Comparison of ENCODE assay signal across 20 cellular contexts in genomic region chr3:16375891-16376290, GRCh38.
DNase-seq lines count a peak whose midpoint lies in the region; ATAC-seq, FAIRE-seq and TF ChIP-seq lines count a peak whose summit lies in the region.
"Had no signal": no experiment of that assay in that cellular context is flagged by ENCODE, and none has a peak within 500 bp of the region (broad histone marks: within the 10 kb centered on the region; RNA-seq: fewer than 3 reads in every experiment).

No MANE protein-coding gene starts in this region.

- peaks cover 11% of the 10 kb centered on the region for H3K9me3 Mint-ChIP-seq in activated naive CD4-positive, alpha-beta T cell treated with anti-CD3 and anti-CD28 coated beads for 36 hours
- H3K9me3 Mint-ChIP-seq in central memory CD8-positive, alpha-beta T cell = no peaks in the 10 kb centered on the region
- peaks cover 4% of the 10 kb centered on the region for H3K9me3 Mint-ChIP-seq in progenitor cell of endocrine pancreas (ENCODE audit: low read depth)
- H3K9me3 Mint-ChIP-seq: stimulated activated naive CD8-positive, alpha-beta T cell treated with anti-CD3 and anti-CD28 coated beads, Interleukin-15, Interleukin-2, amounts not matched to agents 100 ng/mL and 50 ng/mL, for 24 hours had no signal

- peak overlapping the region; percentile 47; the same call in 1 of the 2 replicates for H3K4me2 ChIP-seq in OCI-LY1 (ENCODE audit: low read length)

- no peak for TF ChIP-seq POLR2A in H54 (IDR thresholded peaks at IDR 0.05; ENCODE audit: low read depth, low read length)

- H4K20me1 ChIP-seq in OCI-LY1 (ENCODE audit: insufficient read depth, low read length) = no peaks in the 10 kb centered on the region

- no peak overlapping the region for H2AFZ ChIP-seq in OCI-LY1 (ENCODE audit: low read length)

- H3K4me1 ChIP-seq in OCI-LY1 (ENCODE audit: insufficient read depth, low read length, severe bottlenecking) = peaks cover 100% of the 10 kb centered on the region
- H3K4me1 ChIP-seq: body of pancreas had no signal

- H3K27me3 Mint-ChIP-seq in activated naive CD4-positive, alpha-beta T cell treated with anti-CD3 and anti-CD28 coated beads for 36 hours (ENCODE audit: low read depth) = no peaks in the 10 kb centered on the region
- no peaks in the 10 kb centered on the region for H3K27me3 Mint-ChIP-seq in central memory CD8-positive, alpha-beta T cell
- H3K27me3 Mint-ChIP-seq in progenitor cell of endocrine pancreas = no peaks in the 10 kb centered on the region
- H3K27me3 Mint-ChIP-seq: stimulated activated naive CD8-positive, alpha-beta T cell treated with anti-CD3 and anti-CD28 coated beads, Interleukin-15, Interleukin-2, amounts not matched to agents 100 ng/mL and 50 ng/mL, for 24 hours had no signal

- H3F3A ChIP-seq in OCI-LY1 (ENCODE audit: insufficient read depth, low read length) = peaks cover 18% of the 10 kb centered on the region

- FAIRE-seq in H54 (lab: Jason Lieb, UNC) = no peak
- FAIRE-seq: colon had no signal

- no peak for DNase-seq in activated naive CD4-positive, alpha-beta T cell treated with anti-CD3 and anti-CD28 coated beads for 36 hours
- DNase-seq in activated naive CD4-positive, alpha-beta T cell (lab: John Stamatoyannopoulos, UW) = no peak
- no peak for DNase-seq in central memory CD8-positive, alpha-beta T cell (ENCODE audit: low spot score in 2 of 2)
- no peak for DNase-seq in progenitor cell of endocrine pancreas (ENCODE audit: low spot score, unreplicated experiment)
- DNase-seq in RWPE1 (ENCODE audit: low spot score) = no peak
- no peak for DNase-seq in H54 (ENCODE audit: insufficient read length, low spot score)
- no peak for DNase-seq in T-helper 9 cell
- DNase-seq: activated effector memory CD4-positive, alpha-beta T cell treated with Interleukin-2 at 50 U/mL for 16 hours; body of pancreas; EL; H7; kidney glomerular epithelial cell; MM.1S; NCI-H146; NCI-H226; stimulated activated CD4-positive, alpha-beta T cell treated with anti-CD3 and anti-CD28 coated beads, Interleukin-15, amount 100 ng/mL, for 24 hours; upper lobe of left lung had no signal

- no peaks in the 10 kb centered on the region for H3K27me3 ChIP-seq in OCI-LY1 (ENCODE audit: insufficient read depth, low read length)
- H3K27me3 ChIP-seq: body of pancreas, upper lobe of left lung had no signal

- H3K4me3 ChIP-seq in OCI-LY1 (ENCODE audit: low read depth, low read length, poor library complexity, severe bottlenecking) = no peak overlapping the region
- H3K4me3 ChIP-seq: body of pancreas, upper lobe of left lung had no signal

- POLR2A ChIA-PET in RWPE1 (lab: Yijun Ruan, JAX; ENCODE audit: low non-redundant PET) = no interaction called here

- H3K4me3 Mint-ChIP-seq in activated naive CD4-positive, alpha-beta T cell treated with anti-CD3 and anti-CD28 coated beads for 36 hours = no peak overlapping the region
- H3K4me3 Mint-ChIP-seq in central memory CD8-positive, alpha-beta T cell = peak overlapping the region; percentile 15
- H3K4me3 Mint-ChIP-seq in progenitor cell of endocrine pancreas (ENCODE audit: low read depth) = no peak overlapping the region

- peak overlapping the region; percentile 84 for H3K27ac Mint-ChIP-seq in activated naive CD4-positive, alpha-beta T cell treated with anti-CD3 and anti-CD28 coated beads for 36 hours
- peak overlapping the region; percentile 85 for H3K27ac Mint-ChIP-seq in central memory CD8-positive, alpha-beta T cell (ENCODE audit: low read depth)
- peak overlapping the region; percentile 17 for H3K27ac Mint-ChIP-seq in progenitor cell of endocrine pancreas

- ATAC-seq in central memory CD8-positive, alpha-beta T cell (replicated peaks; ENCODE audit: extremely low read depth, poor library complexity, severe bottlenecking) = no peak
- ATAC-seq: body of pancreas had no signal

- peaks cover 83% of the 10 kb centered on the region for H3K36me3 ChIP-seq in OCI-LY1 (ENCODE audit: insufficient read depth, low read length)

- H3K79me2 ChIP-seq in OCI-LY1 (ENCODE audit: insufficient read depth, low read length) = peaks cover 7% of the 10 kb centered on the region; the same call in 1 of the 2 replicates

- H3K27ac ChIP-seq in OCI-LY1 (ENCODE audit: low read depth, low read length, poor library complexity, severe bottlenecking) (peak overlapping the region; percentile 97), RWPE1 (no peak overlapping the region)
- H3K27ac ChIP-seq: body of pancreas, upper lobe of left lung had no signal

- peaks cover 71% of the 10 kb centered on the region for H3K36me3 Mint-ChIP-seq in activated naive CD4-positive, alpha-beta T cell treated with anti-CD3 and anti-CD28 coated beads for 36 hours (ENCODE audit: low read depth)
- H3K36me3 Mint-ChIP-seq in central memory CD8-positive, alpha-beta T cell (ENCODE audit: insufficient read depth) = peaks cover 33% of the 10 kb centered on the region
- H3K36me3 Mint-ChIP-seq in progenitor cell of endocrine pancreas (ENCODE audit: insufficient read depth) = no peaks in the 10 kb centered on the region

- no peak for TF ChIP-seq CTCF in OCI-LY1 (IDR thresholded peaks at IDR 0.05; ENCODE audit: low read length)
- TF ChIP-seq CTCF in progenitor cell of endocrine pancreas (IDR thresholded peaks at IDR 0.05; ENCODE audit: unreplicated experiment) = no peak
- no peak for TF ChIP-seq CTCF in RWPE1 (conservative IDR thresholded peaks at IDR 0.05; ENCODE audit: low read depth)

- no peaks in the 10 kb centered on the region for H3K9me2 ChIP-seq in OCI-LY1 (ENCODE audit: low read depth, low read length)

- intact Hi-C loops in activated naive CD4-positive, alpha-beta T cell treated with anti-CD3 and anti-CD28 coated beads for 36 hours (cut with micrococcal nuclease) = loop anchor here (2.0 to 10.0 kb wide), 2 partner anchors 37 to 1061 kb away; no protein-coding TSS in a partner anchor

- H3K9me3 ChIP-seq in OCI-LY1 (ENCODE audit: low read length) = no peaks in the 10 kb centered on the region
- H3K9me3 ChIP-seq: body of pancreas, upper lobe of left lung had no signal

- CTCF ChIA-PET in activated naive CD4-positive, alpha-beta T cell treated with anti-CD3 and anti-CD28 coated beads for 36 hours (lab: Charles Lee) = no interaction called here
- CTCF ChIA-PET in RWPE1 (lab: Yijun Ruan, JAX) = interaction anchor here (0.9 kb wide), 1 partner anchor 63 kb away, joined by 3 read pairs; no protein-coding TSS in a partner anchor

- H3K9ac ChIP-seq in OCI-LY1 (ENCODE audit: low read length) = peak overlapping the region; percentile 59; the same call in 1 of the 2 replicates

- H3K4me1 Mint-ChIP-seq in activated naive CD4-positive, alpha-beta T cell treated with anti-CD3 and anti-CD28 coated beads for 36 hours (ENCODE audit: low read depth) = peaks cover 97% of the 10 kb centered on the region
- peaks cover 72% of the 10 kb centered on the region for H3K4me1 Mint-ChIP-seq in central memory CD8-positive, alpha-beta T cell
- peaks cover 2% of the 10 kb centered on the region for H3K4me1 Mint-ChIP-seq in progenitor cell of endocrine pancreas (ENCODE audit: low read depth)

Comparison
In these comparisons a context has a peak if more than half of its experiments do, and no peak if none do; other contexts are left out.
1. H3K27ac Mint-ChIP-seq: peak in every context shown above with its lines; median percentile 85 in central memory CD8-positive, alpha-beta T cell; 84 in activated naive CD4-positive, alpha-beta T cell treated with anti-CD3 and anti-CD28 coated beads for 36 hours; 17 in progenitor cell of endocrine pancreas.